Comparison of ENCODE assay signal across 11 cellular contexts in the genomic region with DNA sequence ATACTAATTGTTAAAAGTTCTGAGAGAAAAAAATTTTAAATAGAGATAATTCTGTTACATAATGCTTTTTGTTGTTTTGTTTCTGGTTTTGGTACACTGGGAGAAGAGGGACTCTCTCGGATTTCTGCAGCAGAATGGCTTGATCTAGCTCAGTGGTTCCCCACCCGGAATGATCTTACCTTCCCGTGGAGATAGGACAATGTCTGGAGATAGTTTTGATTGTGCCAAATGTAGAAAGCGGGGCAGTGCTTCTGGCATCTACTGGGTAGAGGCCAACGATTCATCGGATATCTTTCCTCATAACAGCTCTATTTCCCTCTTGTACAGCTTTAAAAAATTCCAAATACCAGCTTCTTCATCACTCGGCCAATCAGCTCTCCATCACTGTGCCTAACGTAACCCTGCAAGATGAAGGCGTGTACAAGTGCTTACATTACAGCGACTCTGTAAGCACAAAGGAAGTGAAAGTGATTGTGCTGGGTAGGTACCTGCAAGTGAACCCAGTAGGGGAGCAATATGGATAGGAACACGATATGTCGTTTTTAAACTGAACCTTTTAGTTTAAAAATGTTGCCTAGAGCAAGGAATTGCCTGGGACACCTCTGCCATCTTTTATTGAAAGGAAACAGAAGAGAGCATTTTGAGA. TPM values are rescaled to one million over a fixed set of nuclear protein-coding genes. Genes with fewer than 3 reads are reported as not detected.
DNase-seq lines count a peak whose midpoint lies in the region; ATAC-seq and TF ChIP-seq lines count a peak whose summit lies in the region.
"Had no signal": no experiment of that assay in that cellular context is flagged by ENCODE, and none has a peak within 500 bp of the region (broad histone marks: within the 10 kb centered on the region; RNA-seq: fewer than 3 reads in every experiment).

No MANE protein-coding gene starts in this region.

- peak overlapping the region; percentile 69 for H3K23ac ChIP-seq in mesendoderm (ENCODE audit: low read length)

- H3K4me1 ChIP-seq in OCI-LY1 (ENCODE audit: insufficient read depth, low read length, severe bottlenecking) (peaks cover 60% of the 10 kb centered on the region), mesendoderm (ENCODE audit: control insufficient read depth, low read depth, low read length) (peaks cover 12% of the 10 kb centered on the region), right atrium auricular region (no peaks in the 10 kb centered on the region)

- H3K36me3 ChIP-seq in OCI-LY1 (ENCODE audit: insufficient read depth, low read length) (no peaks in the 10 kb centered on the region), mesendoderm (ENCODE audit: control insufficient read depth, insufficient read depth, low read length) (no peaks in the 10 kb centered on the region), right atrium auricular region (no peaks in the 10 kb centered on the region)

- H2BK120ac ChIP-seq in mesendoderm (ENCODE audit: low read depth, low read length) = no peak overlapping the region

- peak overlapping the region; percentile 71 for H3K56ac ChIP-seq in mesendoderm (ENCODE audit: low read length)

- ATAC-seq in GM21737 (IDR thresholded peaks at IDR 0.05; ENCODE audit: unreplicated experiment) = peak; percentile 65
- no peak for ATAC-seq in GM21447 (IDR thresholded peaks at IDR 0.05; ENCODE audit: unreplicated experiment)

- H3K18ac ChIP-seq in mesendoderm (ENCODE audit: low read length) = no peak overlapping the region

- H2AK5ac ChIP-seq in mesendoderm (ENCODE audit: low read length) = peak overlapping the region; percentile 94

- TF ChIP-seq CTCF in OCI-LY1 (IDR thresholded peaks at IDR 0.05; ENCODE audit: low read length) (no peak), right atrium auricular region (IDR thresholded peaks at IDR 0.05) (no peak)

- H4K20me1 ChIP-seq in OCI-LY1 (ENCODE audit: insufficient read depth, low read length) = no peaks in the 10 kb centered on the region

- H2BK15ac ChIP-seq in mesendoderm (replicated peaks; ENCODE audit: low read depth) = no peak overlapping the region

- DNase-seq in NCI-H748 (lab: John Stamatoyannopoulos, UW; ENCODE audit: unreplicated experiment) = peak; percentile 19
- no peak for DNase-seq in NCI-H748 treated with DMSO at 0.1 percent for 48 hours (lab: John Stamatoyannopoulos, UW)
- no peak for DNase-seq in mesendoderm
- DNase-seq in right atrium auricular region (ENCODE audit: low spot score) = no peak
- no peak for DNase-seq in NCI-H2196 (lab: John Stamatoyannopoulos, UW; ENCODE audit: unreplicated experiment)
- DNase-seq: NCI-H82 had no signal

- H3K27me3 ChIP-seq in OCI-LY1 (ENCODE audit: insufficient read depth, low read length) = no peaks in the 10 kb centered on the region
- H3K27me3 ChIP-seq in mesendoderm (ENCODE audit: insufficient read depth, low read length, poor library complexity) = no peaks in the 10 kb centered on the region
- no peaks in the 10 kb centered on the region for H3K27me3 ChIP-seq in right atrium auricular region

- WGBS in mesendoderm (ENCODE audit: extremely low coverage, insufficient coverage, low lambda C conversion rate) = no CpG with 5 or more reads among the region's 12 CpGs

- H3K9me3 ChIP-seq in OCI-LY1 (ENCODE audit: low read length) (no peaks in the 10 kb centered on the region), right atrium auricular region (no peaks in the 10 kb centered on the region)

- no peaks in the 10 kb centered on the region for H3K79me2 ChIP-seq in OCI-LY1 (ENCODE audit: insufficient read depth, low read length)
- no peaks in the 10 kb centered on the region for H3K79me2 ChIP-seq in mesendoderm (ENCODE audit: control insufficient read depth, insufficient read depth, low read length)

- H3K79me1 ChIP-seq in mesendoderm (ENCODE audit: low read length) = no peaks in the 10 kb centered on the region

- H3K4me3 ChIP-seq in OCI-LY1 (ENCODE audit: low read depth, low read length, poor library complexity, severe bottlenecking) (peak overlapping the region; percentile 51), mesendoderm (ENCODE audit: low read length) (no peak overlapping the region), right atrium auricular region (no peak overlapping the region)

- H3K4me2 ChIP-seq in OCI-LY1 (ENCODE audit: low read length) (peak overlapping the region; percentile 59), mesendoderm (ENCODE audit: low read length) (no peak overlapping the region)

- H3K9ac ChIP-seq in OCI-LY1 (ENCODE audit: low read length) (peak overlapping the region; percentile 34; the same call in 1 of the 2 replicates), mesendoderm (ENCODE audit: low read length) (no peak overlapping the region)

- H3K4ac ChIP-seq in mesendoderm (ENCODE audit: low read depth, low read length) = peak overlapping the region; percentile 81

- H3K9me2 ChIP-seq in OCI-LY1 (ENCODE audit: low read depth, low read length) = no peaks in the 10 kb centered on the region

- H3K27ac ChIP-seq in OCI-LY1 (ENCODE audit: low read depth, low read length, poor library complexity, severe bottlenecking) (peak overlapping the region; percentile 79), mesendoderm (ENCODE audit: low read depth, low read length) (peak overlapping the region; percentile 1), right atrium auricular region (no peak overlapping the region)

- peak overlapping the region; percentile 66 for H2BK5ac ChIP-seq in mesendoderm (ENCODE audit: low read length)

- no peak overlapping the region for H4K5ac ChIP-seq in mesendoderm (ENCODE audit: low read length)

- H4K8ac ChIP-seq in mesendoderm (ENCODE audit: low read depth, low read length) = no peak overlapping the region

- H3F3A ChIP-seq in OCI-LY1 (ENCODE audit: insufficient read depth, low read length) = no peaks in the 10 kb centered on the region

- H2AFZ ChIP-seq in OCI-LY1 (ENCODE audit: low read length) = peak overlapping the region; percentile 77; the same call in 1 of the 2 replicates

RNA-seq across cellular contexts. Expression of gene CRTAM, which starts 13.2 kb away (rescaled TPM):
- 0.31 TPM for polyA plus RNA-seq in mesendoderm (2013, experiment 1 of 2)
- 0.45 TPM for polyA plus RNA-seq in mesendoderm (2013, experiment 2 of 2)
- total RNA-seq in right atrium auricular region = under 1 TPM in 1 of 2 donors, not detected in 1; 0.24 TPM
- total RNA-seq: epithelial cell of proximal tubule, mesothelial cell of epicardium had no signal

RNA-seq across cellular contexts. Expression of gene JHY, which starts 31.1 kb away (rescaled TPM):
- 1.2 TPM for polyA plus RNA-seq in mesendoderm (2013, experiment 1 of 2)
- polyA plus RNA-seq in mesendoderm (2013, experiment 2 of 2) = 1.2 TPM
- total RNA-seq in right atrium auricular region = 1 to 10 TPM; 3.5 TPM

Comparison
In these comparisons a context has a peak if more than half of its experiments do, and no peak if none do; other contexts are left out.
1. H3K27ac ChIP-seq: peak in OCI-LY1 (single experiment) and mesendoderm (single experiment); none in right atrium auricular region (0 of 2).